1 cellular context compared by ENCODE assay signal in genomic region chr6:34391711-34392496, GRCh38.
TF ChIP-seq lines count a peak whose summit lies in the region.

No MANE protein-coding gene starts in this region.

TF ChIP-seq in HepG2, 621 proteins besides CTCF, POLR2A, EP300 and RAD21 (continued from another document and continues in another):
- TF ChIP-seq, protein P1, sequence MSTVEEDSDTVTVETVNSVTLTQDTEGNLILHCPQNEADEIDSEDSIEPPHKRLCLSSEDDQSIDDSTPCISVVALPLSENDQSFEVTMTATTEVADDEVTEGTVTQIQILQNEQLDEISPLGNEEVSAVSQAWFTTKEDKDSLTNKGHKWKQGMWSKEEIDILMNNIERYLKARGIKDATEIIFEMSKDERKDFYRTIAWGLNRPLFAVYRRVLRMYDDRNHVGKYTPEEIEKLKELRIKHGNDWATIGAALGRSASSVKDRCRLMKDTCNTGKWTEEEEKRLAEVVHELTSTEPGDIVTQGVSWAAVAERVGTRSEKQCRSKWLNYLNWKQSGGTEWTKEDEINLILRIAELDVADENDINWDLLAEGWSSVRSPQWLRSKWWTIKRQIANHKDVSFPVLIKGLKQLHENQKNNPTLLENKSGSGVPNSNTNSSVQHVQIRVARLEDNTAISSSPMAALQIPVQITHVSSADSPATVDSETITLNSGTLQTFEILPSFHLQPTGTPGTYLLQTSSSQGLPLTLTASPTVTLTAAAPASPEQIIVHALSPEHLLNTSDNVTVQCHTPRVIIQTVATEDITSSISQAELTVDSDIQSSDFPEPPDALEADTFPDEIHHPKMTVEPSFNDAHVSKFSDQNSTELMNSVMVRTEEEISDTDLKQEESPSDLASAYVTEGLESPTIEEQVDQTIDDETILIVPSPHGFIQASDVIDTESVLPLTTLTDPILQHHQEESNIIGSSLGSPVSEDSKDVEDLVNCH (CRISPR knock-in tag; IDR thresholded peaks at IDR 0.05) = no peak
- TF ChIP-seq ARNTL (CRISPR knock-in tag; IDR thresholded peaks at IDR 0.05) = no peak
- 0 out of 2 replicates have a peak, but pooled peaks have one; percentile 40 for TF ChIP-seq MNT (IDR thresholded peaks at IDR 0.05)
- no peak for TF ChIP-seq TBP (CRISPR knock-in tag; IDR thresholded peaks at IDR 0.05)
- 0 out of 2 replicates have a peak, but pooled peaks have one; percentile 59 for TF ChIP-seq ZNF367 (CRISPR knock-in tag; IDR thresholded peaks at IDR 0.05; ENCODE audit: borderline replicate concordance)
- TF ChIP-seq EED (CRISPR knock-in tag; IDR thresholded peaks at IDR 0.05) = no peak
- TF ChIP-seq BRF2 (CRISPR knock-in tag; IDR thresholded peaks at IDR 0.05) = no peak; the same call in 1 of the 2 replicates
- TF ChIP-seq SMARCE1 (IDR thresholded peaks at IDR 0.05; ENCODE audit: borderline replicate concordance) = no peak
- peak; percentile 73; the same call in 1 of the 2 replicates for TF ChIP-seq ZFP37 (CRISPR knock-in tag; IDR thresholded peaks at IDR 0.05; ENCODE audit: borderline replicate concordance)
- no peak for TF ChIP-seq ZEB1 (IDR thresholded peaks at IDR 0.05; ENCODE audit: insufficient replicate concordance, low read depth)
- TF ChIP-seq ZNF607 (CRISPR knock-in tag; IDR thresholded peaks at IDR 0.05; ENCODE audit: borderline replicate concordance) = peak; percentile 68; the same call in 1 of the 2 replicates
- peak; percentile 71; the same call in 1 of the 2 replicates for TF ChIP-seq ZFP82 (CRISPR knock-in tag; IDR thresholded peaks at IDR 0.05; ENCODE audit: borderline replicate concordance)
- TF ChIP-seq GATAD1 (CRISPR knock-in tag; IDR thresholded peaks at IDR 0.05) = no peak
- TF ChIP-seq MATR3 (CRISPR knock-in tag; IDR thresholded peaks at IDR 0.05) = no peak
- no peak for TF ChIP-seq CBFB (CRISPR knock-in tag; IDR thresholded peaks at IDR 0.05)
- no peak for TF ChIP-seq ZNF772 (CRISPR knock-in tag; IDR thresholded peaks at IDR 0.05)
- no peak; the same call in 1 of the 2 replicates for TF ChIP-seq KAT7 (CRISPR knock-in tag; IDR thresholded peaks at IDR 0.05; ENCODE audit: borderline replicate concordance)
- TF ChIP-seq RXRB (CRISPR knock-in tag; IDR thresholded peaks at IDR 0.05; ENCODE audit: borderline replicate concordance) = no peak; the same call in 1 of the 2 replicates
- peak; percentile 72; the same call in 1 of the 2 replicates for TF ChIP-seq ZNF281 (CRISPR knock-in tag; IDR thresholded peaks at IDR 0.05; ENCODE audit: borderline replicate concordance)
- TF ChIP-seq ZFP36L2 (CRISPR knock-in tag; IDR thresholded peaks at IDR 0.05) = no peak
- no peak for TF ChIP-seq ZNF260 (CRISPR knock-in tag; IDR thresholded peaks at IDR 0.05; ENCODE audit: borderline replicate concordance, low read depth)
- no peak for TF ChIP-seq ETS1 (CRISPR knock-in tag; IDR thresholded peaks at IDR 0.05)
- peak; percentile 57; the same call in 1 of the 2 replicates for TF ChIP-seq NFE2L1 (CRISPR knock-in tag; IDR thresholded peaks at IDR 0.05; ENCODE audit: borderline replicate concordance)
- 0 out of 2 replicates have a peak, but pooled peaks have one; percentile 53 for TF ChIP-seq SMYD3 (CRISPR knock-in tag; IDR thresholded peaks at IDR 0.05)
- no peak for TF ChIP-seq RORA (CRISPR knock-in tag; IDR thresholded peaks at IDR 0.05)
- no peak; the same call in 1 of the 2 replicates for TF ChIP-seq ZNF33B (CRISPR knock-in tag; IDR thresholded peaks at IDR 0.05)
- no peak for TF ChIP-seq HCFC1 (IDR thresholded peaks at IDR 0.05; ENCODE audit: low read depth, low read length)
- 0 out of 2 replicates have a peak, but pooled peaks have one; percentile 36 for TF ChIP-seq ZFP41 (CRISPR knock-in tag; IDR thresholded peaks at IDR 0.05; ENCODE audit: borderline replicate concordance)
- peak; percentile 68; the same call in 1 of the 2 replicates for TF ChIP-seq ZKSCAN5 (CRISPR knock-in tag; IDR thresholded peaks at IDR 0.05)
- no peak for TF ChIP-seq ZNF792 (CRISPR knock-in tag; IDR thresholded peaks at IDR 0.05)
- TF ChIP-seq, protein P2, sequence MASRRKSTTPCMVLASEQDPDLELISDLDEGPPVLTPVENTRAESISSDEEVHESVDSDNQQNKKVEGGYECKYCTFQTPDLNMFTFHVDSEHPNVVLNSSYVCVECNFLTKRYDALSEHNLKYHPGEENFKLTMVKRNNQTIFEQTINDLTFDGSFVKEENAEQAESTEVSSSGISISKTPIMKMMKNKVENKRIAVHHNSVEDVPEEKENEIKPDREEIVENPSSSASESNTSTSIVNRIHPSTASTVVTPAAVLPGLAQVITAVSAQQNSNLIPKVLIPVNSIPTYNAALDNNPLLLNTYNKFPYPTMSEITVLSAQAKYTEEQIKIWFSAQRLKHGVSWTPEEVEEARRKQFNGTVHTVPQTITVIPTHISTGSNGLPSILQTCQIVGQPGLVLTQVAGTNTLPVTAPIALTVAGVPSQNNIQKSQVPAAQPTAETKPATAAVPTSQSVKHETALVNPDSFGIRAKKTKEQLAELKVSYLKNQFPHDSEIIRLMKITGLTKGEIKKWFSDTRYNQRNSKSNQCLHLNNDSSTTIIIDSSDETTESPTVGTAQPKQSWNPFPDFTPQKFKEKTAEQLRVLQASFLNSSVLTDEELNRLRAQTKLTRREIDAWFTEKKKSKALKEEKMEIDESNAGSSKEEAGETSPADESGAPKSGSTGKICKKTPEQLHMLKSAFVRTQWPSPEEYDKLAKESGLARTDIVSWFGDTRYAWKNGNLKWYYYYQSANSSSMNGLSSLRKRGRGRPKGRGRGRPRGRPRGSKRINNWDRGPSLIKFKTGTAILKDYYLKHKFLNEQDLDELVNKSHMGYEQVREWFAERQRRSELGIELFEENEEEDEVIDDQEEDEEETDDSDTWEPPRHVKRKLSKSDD (CRISPR knock-in tag; IDR thresholded peaks at IDR 0.05; ENCODE audit: low read depth) = no peak
- peak; percentile 43; the same call in 1 of the 2 replicates for TF ChIP-seq ZNF430 (CRISPR knock-in tag; IDR thresholded peaks at IDR 0.05)
- TF ChIP-seq, protein P3, sequence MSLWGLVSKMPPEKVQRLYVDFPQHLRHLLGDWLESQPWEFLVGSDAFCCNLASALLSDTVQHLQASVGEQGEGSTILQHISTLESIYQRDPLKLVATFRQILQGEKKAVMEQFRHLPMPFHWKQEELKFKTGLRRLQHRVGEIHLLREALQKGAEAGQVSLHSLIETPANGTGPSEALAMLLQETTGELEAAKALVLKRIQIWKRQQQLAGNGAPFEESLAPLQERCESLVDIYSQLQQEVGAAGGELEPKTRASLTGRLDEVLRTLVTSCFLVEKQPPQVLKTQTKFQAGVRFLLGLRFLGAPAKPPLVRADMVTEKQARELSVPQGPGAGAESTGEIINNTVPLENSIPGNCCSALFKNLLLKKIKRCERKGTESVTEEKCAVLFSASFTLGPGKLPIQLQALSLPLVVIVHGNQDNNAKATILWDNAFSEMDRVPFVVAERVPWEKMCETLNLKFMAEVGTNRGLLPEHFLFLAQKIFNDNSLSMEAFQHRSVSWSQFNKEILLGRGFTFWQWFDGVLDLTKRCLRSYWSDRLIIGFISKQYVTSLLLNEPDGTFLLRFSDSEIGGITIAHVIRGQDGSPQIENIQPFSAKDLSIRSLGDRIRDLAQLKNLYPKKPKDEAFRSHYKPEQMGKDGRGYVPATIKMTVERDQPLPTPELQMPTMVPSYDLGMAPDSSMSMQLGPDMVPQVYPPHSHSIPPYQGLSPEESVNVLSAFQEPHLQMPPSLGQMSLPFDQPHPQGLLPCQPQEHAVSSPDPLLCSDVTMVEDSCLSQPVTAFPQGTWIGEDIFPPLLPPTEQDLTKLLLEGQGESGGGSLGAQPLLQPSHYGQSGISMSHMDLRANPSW (CRISPR knock-in tag; IDR thresholded peaks at IDR 0.05; ENCODE audit: borderline replicate concordance) = no peak
- no peak for TF ChIP-seq ZNF264 (CRISPR knock-in tag; IDR thresholded peaks at IDR 0.05)
- no peak for TF ChIP-seq MIXL1 (CRISPR knock-in tag; IDR thresholded peaks at IDR 0.05)
- TF ChIP-seq KAT2B (IDR thresholded peaks at IDR 0.05; ENCODE audit: borderline replicate concordance, low read depth, low read length) = no peak
- 0 out of 2 replicates have a peak, but pooled peaks have one; percentile 5 for TF ChIP-seq ZKSCAN1 (IDR thresholded peaks at IDR 0.05; ENCODE audit: low read length)
- no peak for TF ChIP-seq ZBTB1 (CRISPR knock-in tag; IDR thresholded peaks at IDR 0.05; ENCODE audit: borderline replicate concordance)
- TF ChIP-seq ZNF20 (CRISPR knock-in tag; IDR thresholded peaks at IDR 0.05) = 0 out of 2 replicates have a peak, but pooled peaks have one; percentile 48
- peak; percentile 95 for TF ChIP-seq HES4 (CRISPR knock-in tag; IDR thresholded peaks at IDR 0.05; ENCODE audit: borderline replicate concordance)
- peak; percentile 84 for TF ChIP-seq KDM2A (CRISPR knock-in tag; IDR thresholded peaks at IDR 0.05; ENCODE audit: borderline replicate concordance, low read depth)
- TF ChIP-seq MBD4 (IDR thresholded peaks at IDR 0.05; ENCODE audit: borderline replicate concordance, low read length) = no peak
- no peak for TF ChIP-seq ZNF564 (CRISPR knock-in tag; IDR thresholded peaks at IDR 0.05)
- no peak for TF ChIP-seq ELF4 (CRISPR knock-in tag; IDR thresholded peaks at IDR 0.05; ENCODE audit: borderline replicate concordance)
- no peak for TF ChIP-seq SNAPC2 (CRISPR knock-in tag; IDR thresholded peaks at IDR 0.05)
- 0 out of 2 replicates have a peak, but pooled peaks have one; percentile 29 for TF ChIP-seq ZNF703 (CRISPR knock-in tag; IDR thresholded peaks at IDR 0.05; ENCODE audit: borderline replicate concordance)
- peak; percentile 74; the same call in 1 of the 2 replicates for TF ChIP-seq HNRNPL (IDR thresholded peaks at IDR 0.05; ENCODE audit: low read depth, low read length)
- no peak for TF ChIP-seq REXO4 (CRISPR knock-in tag; IDR thresholded peaks at IDR 0.05; ENCODE audit: borderline replicate concordance)
- TF ChIP-seq HNRNPUL1 (IDR thresholded peaks at IDR 0.05; ENCODE audit: low read depth, low read length) = no peak
- TF ChIP-seq CENPBD1 (CRISPR knock-in tag; IDR thresholded peaks at IDR 0.05; ENCODE audit: borderline replicate concordance, low read depth) = no peak
- no peak for TF ChIP-seq RFXAP (CRISPR knock-in tag; IDR thresholded peaks at IDR 0.05; ENCODE audit: borderline replicate concordance)
- TF ChIP-seq ZNF235 (CRISPR knock-in tag; IDR thresholded peaks at IDR 0.05; ENCODE audit: borderline replicate concordance) = peak; percentile 47; the same call in 1 of the 2 replicates
- TF ChIP-seq ZSCAN20 (CRISPR knock-in tag; IDR thresholded peaks at IDR 0.05; ENCODE audit: borderline replicate concordance) = peak; percentile 47; the same call in 1 of the 2 replicates
